Comparison of ENCODE assay signal across 12 cellular contexts in the genomic region with DNA sequence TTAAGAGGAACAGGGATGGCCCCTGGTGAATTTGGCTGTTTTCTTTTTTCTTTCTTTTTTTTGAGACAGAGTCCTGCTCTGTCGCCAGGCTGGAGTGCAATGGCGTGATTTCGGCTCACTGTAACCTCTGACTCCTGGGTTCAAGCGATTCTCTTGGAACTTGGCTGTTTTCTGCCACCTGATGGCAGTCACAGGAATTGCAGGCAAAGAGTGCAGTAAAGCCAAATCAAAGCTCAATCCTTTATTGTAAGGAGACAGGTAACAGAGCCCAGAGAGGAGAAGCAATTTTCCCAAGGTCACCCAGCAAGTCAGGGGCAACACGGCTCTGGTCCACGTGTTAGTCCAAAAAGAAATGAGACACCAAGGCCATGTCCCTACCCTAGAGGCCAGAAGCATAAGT. TPM values are rescaled to one million over a fixed set of nuclear protein-coding genes. Genes with fewer than 3 reads are reported as not detected.
A peak's percentile ranks its signal among the peaks of the same experiment; 100 is the strongest.
DNase-seq lines count a peak whose midpoint lies in the region; ATAC-seq, FAIRE-seq and TF ChIP-seq lines count a peak whose summit lies in the region.
"Had no signal": no experiment of that assay in that cellular context is flagged by ENCODE, and none has a peak within 500 bp of the region (broad histone marks: within the 10 kb centered on the region; RNA-seq: fewer than 3 reads in every experiment).

No MANE protein-coding gene starts in this region.

- peaks cover 7% of the 10 kb centered on the region for H3K9me3 ChIP-seq in astrocyte (ENCODE audit: insufficient read depth, low read depth, low read length)
- H3K9me3 ChIP-seq in liver (ENCODE audit: control insufficient read depth in 4 of 4, low read length in 3 of 4), result peaks cover 4 to 9% (median 6%) of the 10 kb centered on the region in 4 donors

- H3K4me3 Mint-ChIP-seq in astrocyte (ENCODE audit: unreplicated experiment), result no peak overlapping the region
- H3K4me3 Mint-ChIP-seq: activated CD4-positive, alpha-beta T cell treated with anti-CD3 and anti-CD28 coated beads, Interleukin-2, amount 10 ng/mL, durations not matched to agents 24 days and 14 days; activated naive CD4-positive, alpha-beta T cell treated with anti-CD3 and anti-CD28 coated beads, Interleukin-2, amount 50 U/mL, for 24 hours had no signal

- H3K27ac ChIP-seq in astrocyte (ENCODE audit: low read depth, low read length) (no peak overlapping the region), liver (ENCODE audit: low read depth in 1 of 2, low read length in 2 of 2) (no peak overlapping the region)

- H3K4me1 Mint-ChIP-seq in astrocyte (ENCODE audit: low read depth, unreplicated experiment), result peaks cover 3% of the 10 kb centered on the region
- H3K4me1 Mint-ChIP-seq: activated CD4-positive, alpha-beta T cell treated with anti-CD3 and anti-CD28 coated beads, Interleukin-2, amount 10 ng/mL, durations not matched to agents 24 days and 14 days; activated naive CD4-positive, alpha-beta T cell treated with anti-CD3 and anti-CD28 coated beads, Interleukin-2, amount 50 U/mL, for 24 hours had no signal

- H3K4me1 ChIP-seq in astrocyte (ENCODE audit: insufficient read depth, low read length) (no peaks in the 10 kb centered on the region), liver (ENCODE audit: control insufficient read depth in 4 of 4, insufficient read depth in 4 of 4, low read length in 3 of 4) (no peaks in the 10 kb centered on the region)

- no peak overlapping the region for H2AFZ ChIP-seq in astrocyte (ENCODE audit: low read depth, low read length)

- no peak overlapping the region for H3K4me3 ChIP-seq in AG10803 (ENCODE audit: low read length)
- no peak overlapping the region for H3K4me3 ChIP-seq in H7 (ENCODE audit: insufficient read depth, low read depth, low read length)
- no peak overlapping the region for H3K4me3 ChIP-seq in astrocyte (ENCODE audit: insufficient read depth, low read depth, low read length)
- H3K4me3 ChIP-seq in liver (ENCODE audit: low read depth in 1 of 3, low read length in 3 of 3), result no peak overlapping the region

- H3K27ac Mint-ChIP-seq in astrocyte (ENCODE audit: unreplicated experiment), result no peak overlapping the region
- H3K27ac Mint-ChIP-seq: activated CD4-positive, alpha-beta T cell treated with anti-CD3 and anti-CD28 coated beads, Interleukin-2, amount 10 ng/mL, durations not matched to agents 24 days and 14 days; activated naive CD4-positive, alpha-beta T cell treated with anti-CD3 and anti-CD28 coated beads, Interleukin-2, amount 50 U/mL, for 24 hours had no signal

- no peaks in the 10 kb centered on the region for H3K79me2 ChIP-seq in astrocyte (ENCODE audit: insufficient read depth, low read length)

- H3K36me3 ChIP-seq in H7 (replicated peaks; ENCODE audit: control insufficient read depth, insufficient read depth, low read length), result no peaks in the 10 kb centered on the region
- no peaks in the 10 kb centered on the region for H3K36me3 ChIP-seq in astrocyte (ENCODE audit: insufficient read depth, low read length)
- H3K36me3 ChIP-seq in liver (ENCODE audit: control insufficient read depth in 4 of 4, insufficient read depth in 3 of 4, low read depth in 1 of 4, low read length in 3 of 4), result no peaks in the 10 kb centered on the region

- H3K9me3 Mint-ChIP-seq in astrocyte (ENCODE audit: unreplicated experiment), result peaks cover 7% of the 10 kb centered on the region
- H3K9me3 Mint-ChIP-seq: activated CD4-positive, alpha-beta T cell treated with anti-CD3 and anti-CD28 coated beads, Interleukin-2, amount 10 ng/mL, durations not matched to agents 24 days and 14 days had no signal

- no peak for TF ChIP-seq RAD21 in liver (IDR thresholded peaks at IDR 0.05)

- peak; percentile 40 for TF ChIP-seq CTCF in AG10803 (conservative IDR thresholded peaks at IDR 0.05; ENCODE audit: low read length)
- peak; percentile 36 for TF ChIP-seq CTCF in astrocyte (IDR thresholded peaks at IDR 0.05; ENCODE audit: insufficient read depth, low read depth, low read length)
- TF ChIP-seq CTCF in liver (IDR thresholded peaks at IDR 0.05; ENCODE audit: low read depth, low read length, missing input control), result peak; percentile 20

- peaks cover 5% of the 10 kb centered on the region for H4K20me1 ChIP-seq in astrocyte (ENCODE audit: insufficient read depth, low read length)

- peaks cover 39% of the 10 kb centered on the region for H3K27me3 Mint-ChIP-seq in astrocyte (ENCODE audit: low read depth, unreplicated experiment)

- H3K27me3 ChIP-seq in H7 (ENCODE audit: control insufficient read depth, insufficient read depth, low read length), result peaks cover 2% of the 10 kb centered on the region; the same call in 1 of the 2 replicates
- peaks cover 16% of the 10 kb centered on the region for H3K27me3 ChIP-seq in astrocyte (ENCODE audit: insufficient read depth, low read length)
- H3K27me3 ChIP-seq in liver (ENCODE audit: control insufficient read depth in 4 of 4, insufficient read depth in 4 of 4, low read length in 3 of 4), result peaks cover 0 to 3% (median 0%) of the 10 kb centered on the region in 4 donors

- DNase-seq in AG10803 (ENCODE audit: low read depth) (no peak), H7 (peak; percentile 67), astrocyte (ENCODE audit: low read depth) (no peak), GM19238 (ENCODE audit: insufficient read length, low spot score) (no peak), T-helper 9 cell (no peak)
- DNase-seq in activated CD4-positive, CD25-positive, alpha-beta regulatory T cell (lab: John Stamatoyannopoulos, UW), result no peak
- DNase-seq: activated CD4-positive, alpha-beta T cell treated with anti-CD3 and anti-CD28 coated beads, Interleukin-2, amount 10 ng/mL, durations not matched to agents 24 days and 14 days; COR-L47; SIG-M5 had no signal

- no peak for ATAC-seq in GM18867 (IDR thresholded peaks at IDR 0.05; ENCODE audit: unreplicated experiment)

- no peak for FAIRE-seq in astrocyte (lab: Jason Lieb, UNC)

- 75% methylated on average over 6 of the region's 6 CpGs for WGBS in liver

- H3K9ac ChIP-seq in astrocyte (ENCODE audit: low read length) (no peak overlapping the region), liver (ENCODE audit: low read depth in 1 of 2, low read length in 2 of 2) (no peak overlapping the region)

- peaks cover 8% of the 10 kb centered on the region for H3K36me3 Mint-ChIP-seq in astrocyte (ENCODE audit: low read depth, unreplicated experiment)

- no peak overlapping the region for H3K4me2 ChIP-seq in astrocyte (ENCODE audit: low read length)

TF ChIP-seq in liver, 16 proteins besides CTCF, POLR2A, EP300 and RAD21 (continues in another document):
- TF ChIP-seq FOXA2 (IDR thresholded peaks at IDR 0.05) (no peak), YY1 (IDR thresholded peaks at IDR 0.05) (no peak), NR2F2 (IDR thresholded peaks at IDR 0.05) (no peak), SP1 (IDR thresholded peaks at IDR 0.05) (no peak), EGR1 (IDR thresholded peaks at IDR 0.05; ENCODE audit: low read depth in 2 of 2) (no peak), HNF4A (conservative IDR thresholded peaks at IDR 0.05) (no peak), RXRA (IDR thresholded peaks at IDR 0.05) (no peak), JUND (IDR thresholded peaks at IDR 0.05) (no peak), HNF4G (IDR thresholded peaks at IDR 0.05) (no peak), GABPA (IDR thresholded peaks at IDR 0.05 in 1 of 2, conservative IDR thresholded peaks at IDR 0.05 in 1 of 2) (no peak), TAF1 (conservative IDR thresholded peaks at IDR 0.05) (no peak)
- TF ChIP-seq, protein P1, sequence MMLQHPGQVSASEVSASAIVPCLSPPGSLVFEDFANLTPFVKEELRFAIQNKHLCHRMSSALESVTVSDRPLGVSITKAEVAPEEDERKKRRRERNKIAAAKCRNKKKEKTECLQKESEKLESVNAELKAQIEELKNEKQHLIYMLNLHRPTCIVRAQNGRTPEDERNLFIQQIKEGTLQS (IDR thresholded peaks at IDR 0.05), result no peak
- TF ChIP-seq, protein P2, sequence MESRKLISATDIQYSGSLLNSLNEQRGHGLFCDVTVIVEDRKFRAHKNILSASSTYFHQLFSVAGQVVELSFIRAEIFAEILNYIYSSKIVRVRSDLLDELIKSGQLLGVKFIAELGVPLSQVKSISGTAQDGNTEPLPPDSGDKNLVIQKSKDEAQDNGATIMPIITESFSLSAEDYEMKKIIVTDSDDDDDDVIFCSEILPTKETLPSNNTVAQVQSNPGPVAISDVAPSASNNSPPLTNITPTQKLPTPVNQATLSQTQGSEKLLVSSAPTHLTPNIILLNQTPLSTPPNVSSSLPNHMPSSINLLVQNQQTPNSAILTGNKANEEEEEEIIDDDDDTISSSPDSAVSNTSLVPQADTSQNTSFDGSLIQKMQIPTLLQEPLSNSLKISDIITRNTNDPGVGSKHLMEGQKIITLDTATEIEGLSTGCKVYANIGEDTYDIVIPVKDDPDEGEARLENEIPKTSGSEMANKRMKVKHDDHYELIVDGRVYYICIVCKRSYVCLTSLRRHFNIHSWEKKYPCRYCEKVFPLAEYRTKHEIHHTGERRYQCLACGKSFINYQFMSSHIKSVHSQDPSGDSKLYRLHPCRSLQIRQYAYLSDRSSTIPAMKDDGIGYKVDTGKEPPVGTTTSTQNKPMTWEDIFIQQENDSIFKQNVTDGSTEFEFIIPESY (IDR thresholded peaks at IDR 0.05), result no peak

RNA-seq across cellular contexts. Expression of a gene that starts 6.2 kb away (rescaled TPM):
- 0.28 and 0.74 TPM in 2 replicates for total RNA-seq in H7 (2014; rRNA removed; shearing (Covaris generic))
- 0.38 and 1.4 TPM in 2 replicates for total RNA-seq in astrocyte
- under 1 TPM in 1 of 2 donors, not detected in 1; 0.05 TPM for total RNA-seq in liver
- polyA plus RNA-seq in liver, result under 1 TPM in 1 of 2 donors, not detected in 1; 0.08 TPM
